Comparison of ENCODE assay signal across 22 cellular contexts in the genomic region with DNA sequence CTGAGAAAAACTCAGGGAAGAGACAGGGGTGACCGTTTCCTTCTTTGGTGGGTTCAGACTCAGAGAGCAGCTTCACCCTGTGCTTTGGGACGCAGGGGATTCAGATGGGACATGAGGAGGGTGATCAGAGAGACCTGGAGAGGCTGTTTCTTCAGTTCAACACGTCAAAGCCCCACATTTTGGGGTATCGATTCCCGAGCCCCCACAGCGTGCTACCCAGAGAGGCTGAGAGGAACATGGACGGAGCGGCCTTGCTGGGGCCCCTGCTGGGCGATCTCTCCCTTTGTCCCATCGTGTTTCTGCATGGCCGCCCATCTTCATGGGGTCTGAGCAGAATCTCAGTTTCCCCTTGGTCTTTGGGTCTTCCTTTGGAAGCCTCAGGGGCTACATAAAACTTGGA. TPM values are rescaled to one million over a fixed set of nuclear protein-coding genes. Genes with fewer than 3 reads are reported as not detected.
A peak's percentile ranks its signal among the peaks of the same experiment; 100 is the strongest.
DNase-seq lines count a peak whose midpoint lies in the region; ATAC-seq and TF ChIP-seq lines count a peak whose summit lies in the region.
"Had no signal": no experiment of that assay in that cellular context is flagged by ENCODE, and none has a peak within 500 bp of the region (broad histone marks: within the 10 kb centered on the region; RNA-seq: fewer than 3 reads in every experiment).

No MANE protein-coding gene starts in this region.

- H3K23ac ChIP-seq in trophoblast cell (ENCODE audit: low read length), result no peak overlapping the region

- ATAC-seq in left lobe of liver, result no peak
- ATAC-seq: GM12878 had no signal

- H3K4me1 Mint-ChIP-seq in activated CD4-positive, alpha-beta T cell treated with anti-CD3 and anti-CD28 coated beads, Interleukin-2, amount 10 ng/mL, durations not matched to agents 24 days and 14 days, result peaks cover 2% of the 10 kb centered on the region
- peaks cover 47% of the 10 kb centered on the region for H3K4me1 Mint-ChIP-seq in glutamatergic neuron (ENCODE audit: low read depth, unreplicated experiment)

- no peaks in the 10 kb centered on the region for H4K20me1 ChIP-seq in BLaER1 treated with 17β-estradiol and CSF1 and Interleukin-3, amounts not matched to agents 10 nM and 100 nM

- no peak overlapping the region for H3K4ac ChIP-seq in trophoblast cell (ENCODE audit: low read depth, low read length)

- H3K4me1 ChIP-seq in BLaER1 treated with 17β-estradiol and CSF1 and Interleukin-3, amounts not matched to agents 10 nM and 100 nM, result peaks cover 40 to 99% (median 91%) of the 10 kb centered on the region in 10 experiments
- peaks cover 5 to 8% of the 10 kb centered on the region in 2 experiments for H3K4me1 ChIP-seq in trophoblast cell (ENCODE audit: control insufficient read depth in 1 of 2, insufficient read depth in 2 of 2, low read length in 2 of 2)

- no CpG with 5 or more reads among the region's 11 CpGs for WGBS in trophoblast cell (ENCODE audit: extremely low coverage, insufficient coverage, insufficient read length)

- peak overlapping the region in 4 of 11 experiments; percentile 36 to 66 (median 48); a peak in 7 of 22 replicates for H3K9ac ChIP-seq in BLaER1 treated with 17β-estradiol and CSF1 and Interleukin-3, amounts not matched to agents 10 nM and 100 nM
- no peak overlapping the region for H3K9ac ChIP-seq in trophoblast cell (ENCODE audit: low read length)
- H3K9ac ChIP-seq: GM23248 had no signal

- no peak overlapping the region for H3K14ac ChIP-seq in trophoblast cell (ENCODE audit: low read length)

- peak overlapping the region; percentile 52 for H2BK12ac ChIP-seq in trophoblast cell (ENCODE audit: low read length)

- H4K12ac ChIP-seq in trophoblast cell (ENCODE audit: low read depth, low read length), result peak overlapping the region; percentile 32

- no peaks in the 10 kb centered on the region for H3K36me3 Mint-ChIP-seq in activated CD4-positive, alpha-beta T cell treated with anti-CD3 and anti-CD28 coated beads, Interleukin-2, amount 10 ng/mL, durations not matched to agents 24 days and 14 days (ENCODE audit: low read depth)
- H3K36me3 Mint-ChIP-seq in glutamatergic neuron (ENCODE audit: unreplicated experiment), result no peaks in the 10 kb centered on the region
- H3K36me3 Mint-ChIP-seq: CD8-positive, alpha-beta memory T cell had no signal

- DNase-seq in activated CD4-positive, alpha-beta T cell treated with anti-CD3 and anti-CD28 coated beads, Interleukin-2, amount 10 ng/mL, durations not matched to agents 24 days and 14 days, result no peak
- no peak for DNase-seq in activated CD4-positive, alpha-beta T cell treated with anti-CD3 and anti-CD28 coated beads for 48 hours
- DNase-seq in glutamatergic neuron (no peak), trophoblast cell (no peak), left lobe of liver (ENCODE audit: low spot score) (no peak), erythroblast (lab: John Stamatoyannopoulos, UW) (no peak), RPMI8226 (no peak)
- DNase-seq: C1 segment of cervical spinal cord, DMS53, EL, GM23248, HCEC 1CT, IMR-90, Karpas-422, NCI-H1092, NCI-H1436 treated with DMSO at 0.1 percent for 48 hours, NCI-H2029, NCI-H345, NCI-H524 treated with DMSO at 0.1 percent for 48 hours had no signal

- H4K91ac ChIP-seq in trophoblast cell (ENCODE audit: low read depth, low read length), result no peak overlapping the region

- H4K8ac ChIP-seq in trophoblast cell (ENCODE audit: low read depth, low read length), result no peak overlapping the region

- no peak for TF ChIP-seq CTCF in glutamatergic neuron (IDR thresholded peaks at IDR 0.05; ENCODE audit: partially characterized antibody, unreplicated experiment)

- no peak overlapping the region for H3K4me3 Mint-ChIP-seq in activated CD4-positive, alpha-beta T cell treated with anti-CD3 and anti-CD28 coated beads, Interleukin-2, amount 10 ng/mL, durations not matched to agents 24 days and 14 days
- H3K4me3 Mint-ChIP-seq in glutamatergic neuron (ENCODE audit: unreplicated experiment), result peak overlapping the region; percentile 16

- H3K36me3 ChIP-seq in BLaER1 treated with 17β-estradiol and CSF1 and Interleukin-3, amounts not matched to agents 10 nM and 100 nM, result no peaks in the 10 kb centered on the region
- no peaks in the 10 kb centered on the region for H3K36me3 ChIP-seq in trophoblast cell (ENCODE audit: control insufficient read depth in 1 of 2, insufficient read depth in 2 of 2, low read length in 2 of 2)

- no peaks in the 10 kb centered on the region for H3K9me3 ChIP-seq in BLaER1 treated with 17β-estradiol and CSF1 and Interleukin-3, amounts not matched to agents 10 nM and 100 nM (replicated peaks in 1 of 11)
- no peaks in the 10 kb centered on the region for H3K9me3 ChIP-seq in trophoblast cell (ENCODE audit: insufficient read depth, low read depth, low read length)

- no peak overlapping the region for H2AK5ac ChIP-seq in trophoblast cell (ENCODE audit: low read length)

- H3K27me3 Mint-ChIP-seq in activated CD4-positive, alpha-beta T cell treated with anti-CD3 and anti-CD28 coated beads, Interleukin-2, amount 10 ng/mL, durations not matched to agents 24 days and 14 days, result peaks cover 2% of the 10 kb centered on the region
- peaks cover 3% of the 10 kb centered on the region for H3K27me3 Mint-ChIP-seq in glutamatergic neuron (ENCODE audit: unreplicated experiment)

- H3K79me2 ChIP-seq in trophoblast cell (ENCODE audit: control insufficient read depth, insufficient read depth, low read length, poor library complexity), result no peaks in the 10 kb centered on the region

- H2BK5ac ChIP-seq in trophoblast cell (ENCODE audit: low read depth, low read length, poor library complexity), result no peak overlapping the region

- no peak for TF ChIP-seq POLR2A in erythroblast (IDR thresholded peaks at IDR 0.05; ENCODE audit: low read length)

- peaks cover 0 to 26% (median 0%) of the 10 kb centered on the region in 11 experiments; a peak in 6 of 22 replicates for H3K27me3 ChIP-seq in BLaER1 treated with 17β-estradiol and CSF1 and Interleukin-3, amounts not matched to agents 10 nM and 100 nM
- H3K27me3 ChIP-seq in trophoblast cell (ENCODE audit: insufficient read depth, low read length), result no peaks in the 10 kb centered on the region

- H3K79me1 ChIP-seq in trophoblast cell (ENCODE audit: low read length), result peaks cover 2% of the 10 kb centered on the region

- no peaks in the 10 kb centered on the region for H3K9me3 Mint-ChIP-seq in activated CD4-positive, alpha-beta T cell treated with anti-CD3 and anti-CD28 coated beads, Interleukin-2, amount 10 ng/mL, durations not matched to agents 24 days and 14 days
- H3K9me3 Mint-ChIP-seq in glutamatergic neuron (ENCODE audit: unreplicated experiment), result peaks cover 12% of the 10 kb centered on the region

- no peak overlapping the region; a peak in 1 of 20 replicates for H3K4me3 ChIP-seq in BLaER1 treated with 17β-estradiol and CSF1 and Interleukin-3, amounts not matched to agents 10 nM and 100 nM
- no peak overlapping the region for H3K4me3 ChIP-seq in trophoblast cell (ENCODE audit: low read depth, low read length)
- H3K4me3 ChIP-seq: GM12878, GM23248 had no signal

- H3K27ac Mint-ChIP-seq in activated CD4-positive, alpha-beta T cell treated with anti-CD3 and anti-CD28 coated beads, Interleukin-2, amount 10 ng/mL, durations not matched to agents 24 days and 14 days, result peak overlapping the region; percentile 77
- peak overlapping the region; percentile 30 for H3K27ac Mint-ChIP-seq in glutamatergic neuron (ENCODE audit: unreplicated experiment)

- intact Hi-C loops in activated CD4-positive, alpha-beta T cell treated with anti-CD3 and anti-CD28 coated beads, Interleukin-2, amount 10 ng/mL, durations not matched to agents 24 days and 14 days (cut with micrococcal nuclease), result no loop called here

- H2BK120ac ChIP-seq in trophoblast cell (ENCODE audit: insufficient read depth, low read length, poor library complexity), result no peak overlapping the region

- H3K27ac ChIP-seq in BLaER1 treated with 17β-estradiol and CSF1 and Interleukin-3, amounts not matched to agents 10 nM and 100 nM, result peak overlapping the region in 8 of 11 experiments; percentile 46 to 76 (median 71); a peak in 14 of 22 replicates
- no peak overlapping the region for H3K27ac ChIP-seq in trophoblast cell (ENCODE audit: low read depth, low read length)
- H3K27ac ChIP-seq: GM23248 had no signal

- no peak overlapping the region for H3K18ac ChIP-seq in trophoblast cell (ENCODE audit: low read length)

- H3K4me2 ChIP-seq in BLaER1 treated with 17β-estradiol and CSF1 and Interleukin-3, amounts not matched to agents 10 nM and 100 nM, result peak overlapping the region; percentile 76 to 96 (median 82); a peak in 19 of 22 replicates
- H3K4me2 ChIP-seq in trophoblast cell (ENCODE audit: low read length), result no peak overlapping the region

- no peak overlapping the region for H2AFZ ChIP-seq in trophoblast cell (ENCODE audit: insufficient read depth, low read length, poor library complexity)
- H2AFZ ChIP-seq: GM23248 had no signal

RNA-seq across cellular contexts. Expression of a gene that starts 38.2 kb away (rescaled TPM):
- total RNA-seq in activated CD4-positive, alpha-beta T cell treated with anti-CD3 and anti-CD28 coated beads, Interleukin-2, amount 10 ng/mL, durations not matched to agents 24 days and 14 days, result 1.1 and 1.3 TPM in 2 replicates
- total RNA-seq in glutamatergic neuron (ENCODE audit: unreplicated experiment), result 226 TPM
- polyA plus RNA-seq in trophoblast cell (2013), result 194 and 203 TPM in 2 replicates
- 9.4 TPM for total RNA-seq in left lobe of liver

Comparison
In these comparisons a context has a peak if more than half of its experiments do, and no peak if none do; other contexts are left out.
1. RNA of a gene that starts 38.2 kb away (total RNA-seq): 226 TPM in glutamatergic neuron (single experiment); 9.4 TPM in left lobe of liver (single experiment) and 1.1 to 1.3 TPM in activated CD4-positive, alpha-beta T cell treated with anti-CD3 and anti-CD28 coated beads, Interleukin-2, amount 10 ng/mL, durations not matched to agents 24 days and 14 days; every median in the first group is over 10 times any median in the second.